7 cellular contexts compared by ENCODE assay signal in the genomic region with DNA sequence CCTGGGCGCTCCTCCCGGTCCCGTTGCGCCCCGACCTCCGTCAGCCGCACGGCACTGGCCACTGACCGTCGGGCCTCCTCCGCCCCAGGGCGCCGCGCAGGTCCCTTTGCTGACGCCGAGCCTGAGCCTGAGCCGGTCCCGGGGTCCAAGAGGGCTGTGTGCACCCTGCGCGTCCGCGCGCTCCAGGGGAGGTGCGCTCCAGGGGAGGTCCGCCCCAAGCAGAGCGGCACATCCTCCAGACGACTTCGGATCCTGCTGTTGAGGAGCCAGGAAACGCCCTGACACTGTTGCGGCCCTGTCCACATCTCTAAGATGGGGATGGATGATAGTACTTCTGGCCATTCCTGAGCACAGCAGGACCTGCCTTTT. TPM values are rescaled to one million over a fixed set of nuclear protein-coding genes. Genes with fewer than 3 reads are reported as not detected.
A peak's percentile ranks its signal among the peaks of the same experiment; 100 is the strongest.
DNase-seq lines count a peak whose midpoint lies in the region; ATAC-seq and TF ChIP-seq lines count a peak whose summit lies in the region.
"Not testable (repeated sequence)": the region's sequence is repeated elsewhere in the genome, so short reads cannot be mapped to it uniquely, and the experiment has no call there.

No MANE protein-coding gene starts in this region.

- not testable (repeated sequence) for H3K36me3 ChIP-seq in HCT116 (ENCODE audit: control insufficient read depth in 1 of 2, insufficient read depth in 2 of 2, low read length in 2 of 2)

- H2AFZ ChIP-seq in HCT116 (ENCODE audit: low read depth, low read length, poor library complexity, severe bottlenecking), result not testable (repeated sequence)

- not testable (repeated sequence) for H3K4me1 Mint-ChIP-seq in activated naive CD8-positive, alpha-beta T cell treated with anti-CD3 and anti-CD28 coated beads, Interleukin-2, amount 10 ng/mL, durations not matched to agents 7 days and 5 days; natural killer cell; stimulated activated memory B cell treated with anti-CD40 and anti-IgM and Interleukin-4, amounts not matched to agents 10 μg/mL and 1 μg/mL and 100 μg/mL, for 72 hours

- BruUV-seq in HCT116 (replicated peaks; lab: Mats Ljungman, UMichigan), result not testable (repeated sequence)

- TF ChIP-seq POLR2A in HCT116 (IDR thresholded peaks at IDR 0.05; ENCODE audit: borderline replicate concordance, extremely low read depth, insufficient read depth, insufficient read length), result not testable (repeated sequence)

- not testable (repeated sequence) for H3K27me3 Mint-ChIP-seq in activated naive CD8-positive, alpha-beta T cell treated with anti-CD3 and anti-CD28 coated beads, Interleukin-2, amount 10 ng/mL, durations not matched to agents 7 days and 5 days; natural killer cell (ENCODE audit: low read depth in 2 of 2); stimulated activated memory B cell treated with anti-CD40 and anti-IgM and Interleukin-4, amounts not matched to agents 10 μg/mL and 1 μg/mL and 100 μg/mL, for 72 hours

- peak overlapping the region in 1 of 2 experiments; percentile 54; a peak in 2 of 4 replicates for H3K4me3 ChIP-seq in HCT116 (replicated peaks in 1 of 2; ENCODE audit: low read depth in 1 of 2, low read length in 2 of 2)

- ATAC-seq in HCT116, result peak; percentile 40
- ATAC-seq in SK-N-SH treated with all-trans-retinoic acid at 6 μM for 48 hours, result peak; percentile 46
- ATAC-seq in activated naive CD8-positive, alpha-beta T cell treated with anti-CD3 and anti-CD28 coated beads, Interleukin-2, amount 10 ng/mL, durations not matched to agents 7 days and 5 days (ENCODE audit: low read depth), result peak; percentile 71
- ATAC-seq in esophagus mucosa, result peak; percentile 31
- ATAC-seq in left lobe of liver, result peak; percentile 27
- peak; percentile 43 to 58 (median 57) for ATAC-seq in natural killer cell
- ATAC-seq in stimulated activated memory B cell treated with anti-CD40 and anti-IgM and Interleukin-4, amounts not matched to agents 10 μg/mL and 1 μg/mL and 100 μg/mL, for 72 hours, result peak; percentile 37

- not testable (repeated sequence) for H3K27ac Mint-ChIP-seq in activated naive CD8-positive, alpha-beta T cell treated with anti-CD3 and anti-CD28 coated beads, Interleukin-2, amount 10 ng/mL, durations not matched to agents 7 days and 5 days; natural killer cell; stimulated activated memory B cell treated with anti-CD40 and anti-IgM and Interleukin-4, amounts not matched to agents 10 μg/mL and 1 μg/mL and 100 μg/mL, for 72 hours

- not testable (repeated sequence) for H3K4me1 ChIP-seq in HCT116 (ENCODE audit: control insufficient read depth in 1 of 2, insufficient read depth in 2 of 2, low read length in 2 of 2)

- POLR2A ChIA-PET in HCT116 (lab: Charles Lee); activated naive CD8-positive, alpha-beta T cell treated with anti-CD3 and anti-CD28 coated beads, Interleukin-2, amount 10 ng/mL, durations not matched to agents 7 days and 5 days (lab: Charles Lee): not testable (repeated sequence)

- not testable (repeated sequence) for H3K9me2 ChIP-seq in HCT116 (ENCODE audit: insufficient read depth)

- not testable (repeated sequence) for H3K4me3 Mint-ChIP-seq in activated naive CD8-positive, alpha-beta T cell treated with anti-CD3 and anti-CD28 coated beads, Interleukin-2, amount 10 ng/mL, durations not matched to agents 7 days and 5 days; natural killer cell; stimulated activated memory B cell treated with anti-CD40 and anti-IgM and Interleukin-4, amounts not matched to agents 10 μg/mL and 1 μg/mL and 100 μg/mL, for 72 hours

- RAD21 ChIA-PET in HCT116 (lab: Charles Lee; ENCODE audit: low non-redundant PET in 1 of 2, low total read pairs in 2 of 2, uncharacterized antibody in 2 of 2, unreplicated experiment in 2 of 2), result not testable (repeated sequence)

- H3K27me3 ChIP-seq in HCT116 (ENCODE audit: insufficient read depth, low read length), result not testable (repeated sequence)

- peak overlapping the region; percentile 33; the same call in 1 of the 2 replicates for H3K9ac ChIP-seq in HCT116 (ENCODE audit: low read length)

- not testable (repeated sequence) for H3K79me2 ChIP-seq in HCT116 (ENCODE audit: insufficient read depth, low read length)

- not testable (repeated sequence) for TF ChIP-seq RAD21 in HCT116 (IDR thresholded peaks at IDR 0.05; ENCODE audit: low read depth)

- intact Hi-C loops in HCT116 (cut with micrococcal nuclease); natural killer cell (cut with micrococcal nuclease): not testable (repeated sequence)

- peak overlapping the region; percentile 62 for H3K4me2 ChIP-seq in HCT116 (ENCODE audit: low read length)

- not testable (repeated sequence) for DNase-seq in HCT116 (ENCODE audit: low read depth, low spot score); activated naive CD8-positive, alpha-beta T cell treated with anti-CD3 and anti-CD28 coated beads, Interleukin-2, amount 10 ng/mL, durations not matched to agents 7 days and 5 days; left lobe of liver (ENCODE audit: low spot score); natural killer cell

- not testable (repeated sequence) for H3K36me3 Mint-ChIP-seq in activated naive CD8-positive, alpha-beta T cell treated with anti-CD3 and anti-CD28 coated beads, Interleukin-2, amount 10 ng/mL, durations not matched to agents 7 days and 5 days; natural killer cell; stimulated activated memory B cell treated with anti-CD40 and anti-IgM and Interleukin-4, amounts not matched to agents 10 μg/mL and 1 μg/mL and 100 μg/mL, for 72 hours

- not testable (repeated sequence) for TF ChIP-seq CTCF in HCT116 (IDR thresholded peaks at IDR 0.05 in 2 of 3, conservative IDR thresholded peaks at IDR 0.05 in 1 of 3; ENCODE audit: borderline replicate concordance in 1 of 3, insufficient read depth in 1 of 3, low read depth in 2 of 3, low read length in 2 of 3); natural killer cell (IDR thresholded peaks at IDR 0.05)

- not testable (repeated sequence) for H3K27ac ChIP-seq in HCT116 (ENCODE audit: low read depth, low read length)

- CTCF ChIA-PET in HCT116 (lab: Charles Lee), result not testable (repeated sequence)

- not testable (repeated sequence) for H3K9me3 Mint-ChIP-seq in activated naive CD8-positive, alpha-beta T cell treated with anti-CD3 and anti-CD28 coated beads, Interleukin-2, amount 10 ng/mL, durations not matched to agents 7 days and 5 days; natural killer cell; stimulated activated memory B cell treated with anti-CD40 and anti-IgM and Interleukin-4, amounts not matched to agents 10 μg/mL and 1 μg/mL and 100 μg/mL, for 72 hours

- H3K9me3 ChIP-seq in HCT116 (ENCODE audit: control insufficient read depth in 1 of 2, insufficient read depth in 1 of 2, low read depth in 1 of 2, low read length in 2 of 2), result not testable (repeated sequence)

- not testable (repeated sequence) for H4K20me1 ChIP-seq in HCT116 (ENCODE audit: insufficient read depth)

RNA-seq across cellular contexts. Expression of a gene that starts 7.2 kb away (rescaled TPM):
- total RNA-seq in HCT116 (2021; ENCODE audit: unreplicated experiment), result 23.5 TPM
- 16.6 and 17.6 TPM in 2 replicates for polyA plus RNA-seq in HCT116 (2012)
- total RNA-seq in activated naive CD8-positive, alpha-beta T cell treated with anti-CD3 and anti-CD28 coated beads, Interleukin-2, amount 10 ng/mL, durations not matched to agents 7 days and 5 days, result 10 to 100 TPM; 31.8 to 32.3 TPM
- total RNA-seq in esophagus mucosa, result 7.1 TPM
- 22.8 TPM for total RNA-seq in left lobe of liver
- 10 to 100 TPM; 15.9 to 27.1 (median 19.4) TPM for total RNA-seq in natural killer cell

RNA-seq across cellular contexts. Expression of a gene that starts 12.6 kb away (rescaled TPM):
- total RNA-seq in HCT116 (2021; ENCODE audit: unreplicated experiment) (48.3 TPM), esophagus mucosa (27.9 TPM), left lobe of liver (77.1 TPM), natural killer cell (100 to 1,000 TPM in 2 of 3 donors, 10 to 100 TPM in 1; 78.1 to 132 (median 109) TPM)
- 63.9 and 72.2 TPM in 2 replicates for polyA plus RNA-seq in HCT116 (2012)
- 100 to 1,000 TPM in 1 of 2 experiments, 10 to 100 TPM in 1; 59.7 to 121 TPM for total RNA-seq in activated naive CD8-positive, alpha-beta T cell treated with anti-CD3 and anti-CD28 coated beads, Interleukin-2, amount 10 ng/mL, durations not matched to agents 7 days and 5 days

RNA-seq across cellular contexts. Expression of a gene that starts 12.8 kb away (rescaled TPM):
- total RNA-seq in HCT116 (2021; ENCODE audit: unreplicated experiment), result 180 TPM
- 255 and 280 TPM in 2 replicates for polyA plus RNA-seq in HCT116 (2012)
- 100 to 1,000 TPM; 122 to 145 TPM for total RNA-seq in activated naive CD8-positive, alpha-beta T cell treated with anti-CD3 and anti-CD28 coated beads, Interleukin-2, amount 10 ng/mL, durations not matched to agents 7 days and 5 days
- total RNA-seq in esophagus mucosa, result 131 TPM
- total RNA-seq in left lobe of liver, result 21.7 TPM
- total RNA-seq in natural killer cell, result 10 to 100 TPM; 63.0 to 94.3 (median 70.6) TPM

RNA-seq across cellular contexts. Expression of a gene that starts 22.9 kb away (rescaled TPM):
- total RNA-seq in HCT116 (2021; ENCODE audit: unreplicated experiment) (7.0 TPM), esophagus mucosa (9.0 TPM), left lobe of liver (8.5 TPM), natural killer cell (100 to 1,000 TPM; 699 to 926 (median 829) TPM)
- 2.7 and 3.7 TPM in 2 replicates for polyA plus RNA-seq in HCT116 (2012)
- total RNA-seq in activated naive CD8-positive, alpha-beta T cell treated with anti-CD3 and anti-CD28 coated beads, Interleukin-2, amount 10 ng/mL, durations not matched to agents 7 days and 5 days, result 1,000 to 10,000 TPM; 1,426 to 1,488 TPM

RNA-seq across cellular contexts. Expression of a gene that starts 42.0 kb away (rescaled TPM):
- total RNA-seq in HCT116 (2021; ENCODE audit: unreplicated experiment) (9.1 TPM), esophagus mucosa (11.2 TPM), left lobe of liver (6.2 TPM), natural killer cell (10 to 100 TPM; 17.0 to 43.5 (median 39.8) TPM)
- polyA plus RNA-seq in HCT116 (2012), result 2.7 and 3.7 TPM in 2 replicates
- 10 to 100 TPM; 19.0 to 30.7 TPM for total RNA-seq in activated naive CD8-positive, alpha-beta T cell treated with anti-CD3 and anti-CD28 coated beads, Interleukin-2, amount 10 ng/mL, durations not matched to agents 7 days and 5 days
